In the genomic region with DNA sequence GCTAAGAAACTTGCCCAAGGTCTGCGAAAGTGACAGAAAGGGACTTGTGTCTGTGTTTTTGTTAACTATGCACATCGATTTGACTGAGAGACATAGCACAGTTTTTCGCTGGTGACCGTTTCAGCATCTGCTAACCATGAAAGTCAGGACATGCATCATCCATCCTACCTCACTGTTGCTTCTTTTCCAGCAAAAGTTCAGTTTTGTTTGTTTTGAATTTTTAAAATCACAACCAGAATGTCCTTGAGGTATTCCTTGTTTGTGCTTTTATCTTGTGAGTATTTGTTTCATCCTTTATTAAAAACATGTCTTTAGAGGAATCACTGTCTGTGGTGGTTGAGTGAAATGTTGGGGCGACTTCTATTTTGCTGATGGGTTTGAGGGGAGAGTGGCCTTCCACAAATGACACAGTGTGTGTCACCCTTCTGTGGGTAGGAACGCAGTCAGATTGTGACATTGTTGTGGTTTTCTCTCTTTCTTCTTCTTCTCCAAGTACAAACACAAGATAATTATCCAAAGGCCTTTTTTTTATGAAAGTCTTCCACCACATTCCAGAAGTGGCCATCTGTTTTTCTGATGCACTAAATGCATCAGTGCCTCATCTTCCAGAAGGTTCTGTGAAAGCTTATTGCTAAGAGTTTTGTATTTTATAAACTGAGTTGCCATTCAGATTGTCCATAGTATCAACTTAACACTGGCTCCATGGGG, we compare ENCODE assay signal across 15 cellular contexts.
DNase-seq lines count a peak whose midpoint lies in the region; ATAC-seq and TF ChIP-seq lines count a peak whose summit lies in the region.
"Had no signal": no experiment of that assay in that cellular context is flagged by ENCODE, and none has a peak within 500 bp of the region (broad histone marks: within the 10 kb centered on the region; RNA-seq: fewer than 3 reads in every experiment).

No MANE protein-coding gene starts in this region.

- no peaks in the 10 kb centered on the region for H3K9me3 ChIP-seq in heart left ventricle
- no peaks in the 10 kb centered on the region for H3K9me3 ChIP-seq in ascending aorta
- H3K9me3 ChIP-seq in uterus, result no peaks in the 10 kb centered on the region
- H3K9me3 ChIP-seq: mucosa of descending colon, neutrophil had no signal

- DNase-seq in heart left ventricle, result no peak
- DNase-seq in cardiac septum (ENCODE audit: low spot score), result no peak
- no peak for DNase-seq in ascending aorta (ENCODE audit: low spot score in 2 of 2)
- no peak for DNase-seq in left lobe of liver (ENCODE audit: low spot score)
- DNase-seq in uterus, result no peak
- DNase-seq in H4 (ENCODE audit: low spot score), result no peak
- no peak for DNase-seq in OCI-M2 (lab: John Stamatoyannopoulos, UW; ENCODE audit: unreplicated experiment)
- DNase-seq: activated naive CD4-positive, alpha-beta T cell treated with Interleukin-2 at 50 U/mL for 16 hours; activated T-cell treated with anti-CD3 and anti-CD28 coated beads for 4 hours; dermis blood vessel endothelial cell; NCI-H1436 treated with DMSO at 0.1 percent for 48 hours; stimulated activated CD4-positive, alpha-beta T cell treated with anti-CD3 and anti-CD28 coated beads, Interleukin-4, amount 100 ng/mL, for 1 hour had no signal

- intact Hi-C loops in heart left ventricle (cut with DNase I) (no loop called here), cardiac septum (cut with DNase I) (no loop called here), ascending aorta (cut with DNase I) (no loop called here), uterus (cut with DNase I; ENCODE audit: low total_unique reads) (no loop called here)

- 85 to 96% (median 95%) methylated on average over 6 of the region's 6 CpGs for WGBS in heart left ventricle, 4 donors

- ATAC-seq in heart left ventricle, result no peak
- ATAC-seq in left lobe of liver, result peak; percentile 7
- no peak for ATAC-seq in HG03521 (IDR thresholded peaks at IDR 0.05; ENCODE audit: unreplicated experiment)
- ATAC-seq: mucosa of descending colon had no signal

- H3K4me3 ChIP-seq in heart left ventricle (no peak overlapping the region), ascending aorta (no peak overlapping the region), uterus (no peak overlapping the region)
- H3K4me3 ChIP-seq: mucosa of descending colon had no signal

- no peak for TF ChIP-seq POLR2A in heart left ventricle (IDR thresholded peaks at IDR 0.05)
- no peak for TF ChIP-seq POLR2A in uterus (IDR thresholded peaks at IDR 0.05)

- H3K4me1 ChIP-seq in heart left ventricle (peaks cover 0 to 67% (median 26%) of the 10 kb centered on the region in 12 donors), ascending aorta (peaks cover 5 to 21% of the 10 kb centered on the region in 2 donors), uterus (peaks cover 0 to 8% of the 10 kb centered on the region in 2 donors)

- TF ChIP-seq CTCF in heart left ventricle (IDR thresholded peaks at IDR 0.05) (no peak), ascending aorta (IDR thresholded peaks at IDR 0.05) (no peak), uterus (IDR thresholded peaks at IDR 0.05) (no peak)

- H3K27me3 ChIP-seq in heart left ventricle (no peaks in the 10 kb centered on the region), ascending aorta (no peaks in the 10 kb centered on the region), uterus (no peaks in the 10 kb centered on the region)
- H3K27me3 ChIP-seq: neutrophil had no signal

- H3K27ac ChIP-seq in heart left ventricle (peak overlapping the region in 11 of 12 donors; percentile 10 to 91 (median 66)), ascending aorta (peak overlapping the region; percentile 35 to 72), uterus (peak overlapping the region; percentile 40 to 63)
- H3K27ac ChIP-seq: neutrophil had no signal

- H3K36me3 ChIP-seq in heart left ventricle (no peaks in the 10 kb centered on the region), ascending aorta (no peaks in the 10 kb centered on the region), uterus (no peaks in the 10 kb centered on the region)
- H3K36me3 ChIP-seq: neutrophil had no signal
